Comparison of ENCODE assay signal across 30 cellular contexts in genomic region chr3:132230156-132231000, GRCh38.
"Had no signal": no experiment of that assay in that cellular context is flagged by ENCODE, and none has a peak within 500 bp of the region (broad histone marks: within the 10 kb centered on the region; RNA-seq: fewer than 3 reads in every experiment).

No MANE protein-coding gene starts in this region.

- H3K4me3 ChIP-seq: adrenal gland, body of pancreas, esophagus squamous epithelium had no signal

- H3K36me3 Mint-ChIP-seq: activated CD4-positive, alpha-beta memory T cell treated with anti-CD3 and anti-CD28 coated beads for 36 hours; activated CD8-positive, alpha-beta memory T cell treated with anti-CD3 and anti-CD28 coated beads, Interleukin-2, amount 10 ng/mL, durations not matched to agents 7 days and 5 days; activated naive CD4-positive, alpha-beta T cell treated with anti-CD3 and anti-CD28 coated beads, Interleukin-2, amount 50 U/mL, for 24 hours; activated naive CD8-positive, alpha-beta T cell treated with anti-CD3 and anti-CD28 coated beads for 36 hours had no signal

- H3K4me1 Mint-ChIP-seq: activated CD4-positive, alpha-beta T cell treated with anti-CD3 and anti-CD28 coated beads for 36 hours; activated CD4-positive, alpha-beta T cell treated with anti-CD3 and anti-CD28 coated beads, Interleukin-2, amount 10 ng/mL, durations not matched to agents 24 days and 14 days; activated CD8-positive, alpha-beta memory T cell treated with anti-CD3 and anti-CD28 coated beads, Interleukin-2, amount 10 ng/mL, durations not matched to agents 7 days and 5 days; activated naive CD4-positive, alpha-beta T cell treated with anti-CD3 and anti-CD28 coated beads, Interleukin-2, amount 50 U/mL, for 24 hours; activated naive CD8-positive, alpha-beta T cell treated with anti-CD3 and anti-CD28 coated beads for 36 hours; activated naive CD8-positive, alpha-beta T cell treated with anti-CD3 and anti-CD28 coated beads, Interleukin-2, amount 50 U/mL, for 24 hours; T-helper 17 cell had no signal

- ATAC-seq: activated CD4-positive, alpha-beta T cell treated with anti-CD3 and anti-CD28 coated beads for 36 hours; activated CD8-positive, alpha-beta memory T cell treated with anti-CD3 and anti-CD28 coated beads, Interleukin-2, amount 10 ng/mL, durations not matched to agents 7 days and 5 days; activated CD8-positive, alpha-beta T cell treated with anti-CD3 and anti-CD28 coated beads, Interleukin-2, amount 10 ng/mL, durations not matched to agents 7 days and 5 days; activated naive CD8-positive, alpha-beta T cell treated with anti-CD3 and anti-CD28 coated beads, Interleukin-2, amount 50 U/mL, for 24 hours; body of pancreas; T-helper 17 cell had no signal

- H3K4me3 Mint-ChIP-seq: activated CD4-positive, alpha-beta memory T cell treated with anti-CD3 and anti-CD28 coated beads for 36 hours; activated CD4-positive, alpha-beta T cell treated with anti-CD3 and anti-CD28 coated beads for 36 hours; activated CD4-positive, alpha-beta T cell treated with anti-CD3 and anti-CD28 coated beads, Interleukin-2, amount 10 ng/mL, durations not matched to agents 24 days and 14 days; activated CD8-positive, alpha-beta memory T cell treated with anti-CD3 and anti-CD28 coated beads, Interleukin-2, amount 10 ng/mL, durations not matched to agents 7 days and 5 days; activated CD8-positive, alpha-beta T cell treated with anti-CD3 and anti-CD28 coated beads, Interleukin-2, amount 10 ng/mL, durations not matched to agents 7 days and 5 days; activated naive CD4-positive, alpha-beta T cell treated with anti-CD3 and anti-CD28 coated beads for 36 hours; activated naive CD4-positive, alpha-beta T cell treated with anti-CD3 and anti-CD28 coated beads, Interleukin-2, amount 50 U/mL, for 24 hours; activated naive CD8-positive, alpha-beta T cell treated with anti-CD3 and anti-CD28 coated beads for 36 hours; activated naive CD8-positive, alpha-beta T cell treated with anti-CD3 and anti-CD28 coated beads, Interleukin-2, amount 50 U/mL, for 24 hours; activated T-helper 1 cell treated with anti-CD3 and anti-CD28 coated beads, Interleukin-12 subunit alpha, Interleukin-12 subunit beta, Interleukin-2, Interleukin-4 antibody, amounts not matched to agents 30 ng/mL and 10 ng/mL and 1 ng/mL, durations not matched to agents 14 hours and 24 hours and 36 hours; T-helper 17 cell; T-helper 2 cell treated with Interferon-gamma antibody and Interleukin-4, amounts not matched to agents 5 μg/mL and 100 μg/mL, for 36 hours had no signal

- H3K9me3 Mint-ChIP-seq: activated CD4-positive, alpha-beta memory T cell treated with anti-CD3 and anti-CD28 coated beads for 36 hours; activated CD4-positive, alpha-beta T cell treated with anti-CD3 and anti-CD28 coated beads, Interleukin-2, amount 10 ng/mL, durations not matched to agents 24 days and 14 days; activated naive CD4-positive, alpha-beta T cell treated with anti-CD3 and anti-CD28 coated beads for 36 hours; activated naive CD4-positive, alpha-beta T cell treated with anti-CD3 and anti-CD28 coated beads, Interleukin-2, amount 50 U/mL, for 24 hours; activated naive CD8-positive, alpha-beta T cell treated with anti-CD3 and anti-CD28 coated beads, Interleukin-2, amount 50 U/mL, for 24 hours; activated T-helper 1 cell treated with anti-CD3 and anti-CD28 coated beads, Interleukin-12 subunit alpha, Interleukin-12 subunit beta, Interleukin-2, Interleukin-4 antibody, amounts not matched to agents 30 ng/mL and 10 ng/mL and 1 ng/mL, durations not matched to agents 14 hours and 24 hours and 36 hours; activated T-helper 2 cell treated with anti-CD3 and anti-CD28 coated beads, Interferon-gamma antibody, Interleukin-2, Interleukin-4, amounts not matched to agents 10 μg/mL and 5 μg/mL and 100 μg/mL, durations not matched to agents 14 hours and 24 hours and 36 hours; T-helper 2 cell treated with Interferon-gamma antibody and Interleukin-4, amounts not matched to agents 5 μg/mL and 100 μg/mL, for 36 hours had no signal

- DNase-seq: activated CD4-positive, alpha-beta memory T cell treated with anti-CD3 and anti-CD28 coated beads for 36 hours; activated CD4-positive, alpha-beta T cell treated with anti-CD3 and anti-CD28 coated beads for 36 hours; activated CD4-positive, alpha-beta T cell treated with anti-CD3 and anti-CD28 coated beads, Interleukin-2, amount 10 ng/mL, durations not matched to agents 24 days and 14 days; activated CD4-positive, CD25-positive, alpha-beta regulatory T cell; activated CD4-positive, CD25-positive, alpha-beta regulatory T cell treated with anti-CD3 and anti-CD28 coated beads, Interleukin-2, amount 50 U/mL, for 72 hours; activated CD8-positive, alpha-beta memory T cell treated with anti-CD3 and anti-CD28 coated beads, Interleukin-2, amount 10 ng/mL, durations not matched to agents 7 days and 5 days; activated CD8-positive, alpha-beta memory T cell treated with anti-CD3 and anti-CD28 coated beads, Interleukin-2, amount 50 U/mL, for 4 hours; activated CD8-positive, alpha-beta T cell treated with anti-CD3 and anti-CD28 coated beads, Interleukin-2, amount 10 ng/mL, durations not matched to agents 7 days and 5 days; activated effector memory CD4-positive, alpha-beta T cell treated with anti-CD3 and anti-CD28 coated beads, Interleukin-2, amount 50 U/mL, for 16 hours; activated naive CD4-positive, alpha-beta T cell treated with anti-CD3 and anti-CD28 coated beads for 36 hours; activated naive CD8-positive, alpha-beta T cell treated with anti-CD3 and anti-CD28 coated beads for 36 hours; activated naive CD8-positive, alpha-beta T cell treated with anti-CD3 and anti-CD28 coated beads, Interleukin-2, amount 50 U/mL, for 24 hours; activated T-cell treated with anti-CD3 and anti-CD28 coated beads, Interleukin-2, amount 50 U/mL, for 1 hour; activated T-cell treated with anti-CD3 and anti-CD28 coated beads, Interleukin-2, amount 50 U/mL, for 48 hours; adrenal gland; amygdala; aorta; body of pancreas; caudate nucleus; cortex of kidney; dermis blood vessel endothelial cell; effector CD4-positive, alpha-beta T cell; esophagus squamous epithelium; T-helper 1 cell; T-helper 17 cell; T1000 had no signal

- H3K27ac Mint-ChIP-seq: activated CD4-positive, alpha-beta memory T cell treated with anti-CD3 and anti-CD28 coated beads for 36 hours; activated CD4-positive, alpha-beta T cell treated with anti-CD3 and anti-CD28 coated beads for 36 hours; activated CD4-positive, alpha-beta T cell treated with anti-CD3 and anti-CD28 coated beads, Interleukin-2, amount 10 ng/mL, durations not matched to agents 24 days and 14 days; activated CD8-positive, alpha-beta memory T cell treated with anti-CD3 and anti-CD28 coated beads, Interleukin-2, amount 10 ng/mL, durations not matched to agents 7 days and 5 days; activated CD8-positive, alpha-beta T cell treated with anti-CD3 and anti-CD28 coated beads, Interleukin-2, amount 10 ng/mL, durations not matched to agents 7 days and 5 days; activated naive CD4-positive, alpha-beta T cell treated with anti-CD3 and anti-CD28 coated beads for 36 hours; activated naive CD4-positive, alpha-beta T cell treated with anti-CD3 and anti-CD28 coated beads, Interleukin-2, amount 50 U/mL, for 24 hours; activated naive CD8-positive, alpha-beta T cell treated with anti-CD3 and anti-CD28 coated beads for 36 hours; activated naive CD8-positive, alpha-beta T cell treated with anti-CD3 and anti-CD28 coated beads, Interleukin-2, amount 50 U/mL, for 24 hours; activated T-helper 1 cell treated with anti-CD3 and anti-CD28 coated beads, Interleukin-12 subunit alpha, Interleukin-12 subunit beta, Interleukin-2, Interleukin-4 antibody, amounts not matched to agents 30 ng/mL and 10 ng/mL and 1 ng/mL, durations not matched to agents 14 hours and 24 hours and 36 hours; activated T-helper 2 cell treated with anti-CD3 and anti-CD28 coated beads, Interferon-gamma antibody, Interleukin-2, Interleukin-4, amounts not matched to agents 10 μg/mL and 5 μg/mL and 100 μg/mL, durations not matched to agents 14 hours and 24 hours and 36 hours; T-helper 17 cell; T-helper 2 cell treated with Interferon-gamma antibody and Interleukin-4, amounts not matched to agents 5 μg/mL and 100 μg/mL, for 36 hours had no signal
